In genomic region chr1:213244664-213245091, GRCh38 we compare ENCODE assay signal across 8 cellular contexts.
DNase-seq lines count a peak whose midpoint lies in the region; ATAC-seq and TF ChIP-seq lines count a peak whose summit lies in the region.

No MANE protein-coding gene starts in this region.

- H3K9me3 ChIP-seq in neutrophil = no peaks in the 10 kb centered on the region

- H3K4me1 ChIP-seq in neutrophil (ENCODE audit: control insufficient read depth in 1 of 2, insufficient read depth in 1 of 2, low read depth in 1 of 2, low read length in 1 of 2) = no peaks in the 10 kb centered on the region

- ATAC-seq in GM19455 (IDR thresholded peaks at IDR 0.05; ENCODE audit: unreplicated experiment) (peak; percentile 65), HG03196 (IDR thresholded peaks at IDR 0.05; ENCODE audit: unreplicated experiment) (no peak), GM19467 (IDR thresholded peaks at IDR 0.05; ENCODE audit: unreplicated experiment) (no peak)

- peaks cover 18% of the 10 kb centered on the region for H3K36me3 ChIP-seq in neutrophil

- H3K27ac ChIP-seq in neutrophil = no peak overlapping the region

- peak; percentile 72 for TF ChIP-seq CTCF in LNCaP clone FGC (IDR thresholded peaks at IDR 0.05; ENCODE audit: control insufficient read depth, extremely low read depth, insufficient read depth)
- peak; percentile 61 for TF ChIP-seq CTCF in neutrophil (IDR thresholded peaks at IDR 0.05)

- H3K27me3 ChIP-seq in neutrophil = no peaks in the 10 kb centered on the region

- no peak overlapping the region for H3K4me3 ChIP-seq in LNCaP clone FGC (ENCODE audit: low read depth, low read length)
- no peak overlapping the region for H3K4me3 ChIP-seq in neutrophil (ENCODE audit: low read depth in 1 of 2, low read length in 1 of 2)

- DNase-seq in DMS53 treated with DMSO at 0.1 percent for 48 hours (lab: John Stamatoyannopoulos, UW; ENCODE audit: unreplicated experiment) (peak; percentile 77), LNCaP clone FGC (ENCODE audit: low read depth) (peak; percentile 35), RKO (ENCODE audit: low spot score) (peak; percentile 69), epidermal melanocyte (ENCODE audit: insufficient read length, low spot score) (peak; percentile 27)

Comparison
In these comparisons a context has a peak if more than half of its experiments do, and no peak if none do; other contexts are left out.
1. DNase-seq: peak in every context shown above with its lines; median percentile 77 in DMS53 treated with DMSO at 0.1 percent for 48 hours; 69 in RKO; 35 in LNCaP clone FGC; 27 in epidermal melanocyte.